Comparison of ENCODE assay signal across 8 cellular contexts in genomic region chr7:1569440-1569832, GRCh38. TPM values are rescaled to one million over a fixed set of nuclear protein-coding genes. Genes with fewer than 3 reads are reported as not detected.
DNase-seq lines count a peak whose midpoint lies in the region; ATAC-seq and TF ChIP-seq lines count a peak whose summit lies in the region.

No MANE protein-coding gene starts in this region.

- no peaks in the 10 kb centered on the region for H3K9me3 Mint-ChIP-seq in activated T-cell treated with anti-CD3 and anti-CD28 coated beads, Interleukin-2, amount 50 U/mL, for 24 hours
- no peaks in the 10 kb centered on the region for H3K9me3 Mint-ChIP-seq in activated T-helper 1 cell treated with anti-CD3 and anti-CD28 coated beads, Interleukin-12 subunit alpha, Interleukin-12 subunit beta, Interleukin-2, Interleukin-4 antibody, amounts not matched to agents 30 ng/mL and 10 ng/mL and 1 ng/mL, durations not matched to agents 14 hours and 24 hours and 36 hours

- H3K4me3 ChIP-seq in kidney epithelial cell (ENCODE audit: low read depth, low read length): peak overlapping the region; percentile 96
- H3K4me3 ChIP-seq in transverse colon: peak overlapping the region; percentile 78 to 91 (median 82)

- TF ChIP-seq CTCF in kidney epithelial cell (IDR thresholded peaks at IDR 0.05; ENCODE audit: insufficient read depth, low read length, poor library complexity, severe bottlenecking) (no peak), transverse colon (IDR thresholded peaks at IDR 0.05) (no peak)

- H3K36me3 ChIP-seq in kidney epithelial cell (ENCODE audit: control insufficient read depth, insufficient read depth, low read length): peaks cover 2% of the 10 kb centered on the region
- no peaks in the 10 kb centered on the region for H3K36me3 ChIP-seq in transverse colon

- H3K27me3 ChIP-seq in kidney epithelial cell (ENCODE audit: control insufficient read depth, insufficient read depth, low read length): no peaks in the 10 kb centered on the region
- H3K27me3 ChIP-seq in transverse colon: no peaks in the 10 kb centered on the region

- H3K27ac Mint-ChIP-seq in activated T-cell treated with anti-CD3 and anti-CD28 coated beads, Interleukin-2, amount 50 U/mL, for 24 hours: peak overlapping the region; percentile 91
- peak overlapping the region; percentile 81 for H3K27ac Mint-ChIP-seq in activated T-helper 1 cell treated with anti-CD3 and anti-CD28 coated beads, Interleukin-12 subunit alpha, Interleukin-12 subunit beta, Interleukin-2, Interleukin-4 antibody, amounts not matched to agents 30 ng/mL and 10 ng/mL and 1 ng/mL, durations not matched to agents 14 hours and 24 hours and 36 hours

- peak overlapping the region; percentile 89 for H3K4me3 Mint-ChIP-seq in activated T-cell treated with anti-CD3 and anti-CD28 coated beads, Interleukin-2, amount 50 U/mL, for 24 hours
- H3K4me3 Mint-ChIP-seq in activated T-helper 1 cell treated with anti-CD3 and anti-CD28 coated beads, Interleukin-12 subunit alpha, Interleukin-12 subunit beta, Interleukin-2, Interleukin-4 antibody, amounts not matched to agents 30 ng/mL and 10 ng/mL and 1 ng/mL, durations not matched to agents 14 hours and 24 hours and 36 hours: peak overlapping the region; percentile 86

- peaks cover 16 to 51% (median 43%) of the 10 kb centered on the region in 4 donors for H3K4me1 ChIP-seq in transverse colon

- in situ Hi-C loops in transverse colon (cut with MboI; ENCODE audit: low pct_ligation_motif_present in 1 of 4, low pct_unique_long_range_greater_than_20kb in 1 of 4, low sequenced_read_pairs in 3 of 4): no loop called here

- H3K36me3 Mint-ChIP-seq in activated T-cell treated with anti-CD3 and anti-CD28 coated beads, Interleukin-2, amount 50 U/mL, for 24 hours (ENCODE audit: low read depth): peaks cover 60% of the 10 kb centered on the region
- peaks cover 24% of the 10 kb centered on the region for H3K36me3 Mint-ChIP-seq in activated T-helper 1 cell treated with anti-CD3 and anti-CD28 coated beads, Interleukin-12 subunit alpha, Interleukin-12 subunit beta, Interleukin-2, Interleukin-4 antibody, amounts not matched to agents 30 ng/mL and 10 ng/mL and 1 ng/mL, durations not matched to agents 14 hours and 24 hours and 36 hours (ENCODE audit: low read depth)

- no peak for DNase-seq in activated T-cell treated with anti-CD3 and anti-CD28 coated beads, Interleukin-2, amount 50 U/mL, for 24 hours
- DNase-seq in activated T-cell treated with anti-CD3 and anti-CD28 coated beads for 4 hours: no peak
- no peak for DNase-seq in activated T-helper 1 cell treated with anti-CD3 and anti-CD28 coated beads, Interleukin-12 subunit alpha, Interleukin-12 subunit beta, Interleukin-2, Interleukin-4 antibody, amounts not matched to agents 30 ng/mL and 10 ng/mL and 1 ng/mL, durations not matched to agents 14 hours and 24 hours and 36 hours (ENCODE audit: low spot score)
- DNase-seq in kidney epithelial cell (ENCODE audit: low read depth): no peak
- no peak for DNase-seq in transverse colon
- DNase-seq in NCI-H2029 treated with DMSO at 0.1 percent for 48 hours (lab: John Stamatoyannopoulos, UW): no peak

- intact Hi-C loops in activated T-helper 1 cell treated with anti-CD3 and anti-CD28 coated beads, Interleukin-12 subunit alpha, Interleukin-12 subunit beta, Interleukin-2, Interleukin-4 antibody, amounts not matched to agents 30 ng/mL and 10 ng/mL and 1 ng/mL, durations not matched to agents 14 hours and 24 hours and 36 hours (cut with micrococcal nuclease): no loop called here
- intact Hi-C loops in transverse colon (cut with DNase I; ENCODE audit: low total_unique reads): no loop called here

- H3K4me1 Mint-ChIP-seq in activated T-cell treated with anti-CD3 and anti-CD28 coated beads, Interleukin-2, amount 50 U/mL, for 24 hours (ENCODE audit: low read depth): peaks cover 42% of the 10 kb centered on the region
- peaks cover 31% of the 10 kb centered on the region for H3K4me1 Mint-ChIP-seq in activated T-helper 1 cell treated with anti-CD3 and anti-CD28 coated beads, Interleukin-12 subunit alpha, Interleukin-12 subunit beta, Interleukin-2, Interleukin-4 antibody, amounts not matched to agents 30 ng/mL and 10 ng/mL and 1 ng/mL, durations not matched to agents 14 hours and 24 hours and 36 hours (ENCODE audit: low read depth)

- no peak for TF ChIP-seq EP300 in transverse colon (IDR thresholded peaks at IDR 0.05; ENCODE audit: low read depth)

- H3K27me3 Mint-ChIP-seq in activated T-cell treated with anti-CD3 and anti-CD28 coated beads, Interleukin-2, amount 50 U/mL, for 24 hours: no peaks in the 10 kb centered on the region
- H3K27me3 Mint-ChIP-seq in activated T-helper 1 cell treated with anti-CD3 and anti-CD28 coated beads, Interleukin-12 subunit alpha, Interleukin-12 subunit beta, Interleukin-2, Interleukin-4 antibody, amounts not matched to agents 30 ng/mL and 10 ng/mL and 1 ng/mL, durations not matched to agents 14 hours and 24 hours and 36 hours (ENCODE audit: insufficient read depth): no peaks in the 10 kb centered on the region

- no peak for TF ChIP-seq POLR2A in transverse colon (IDR thresholded peaks at IDR 0.05)

- 4 to 17% methylated on average over 15 to 26 of the region's 27 CpGs for WGBS in transverse colon (ENCODE audit: low coverage in 1 of 2), 2 donors

- ATAC-seq in HG03108 (IDR thresholded peaks at IDR 0.05; ENCODE audit: unreplicated experiment) (no peak), HG03342 (IDR thresholded peaks at IDR 0.05; ENCODE audit: unreplicated experiment) (no peak)

- no peaks in the 10 kb centered on the region for H3K9me3 ChIP-seq in transverse colon

- H3K27ac ChIP-seq in transverse colon: peak overlapping the region; percentile 93 to 98 (median 97)

RNA-seq across cellular contexts. Expression of gene PSMG3, which starts 0.4 kb away (rescaled TPM):
- 55.7 and 56.0 TPM in 2 replicates for total RNA-seq in activated T-helper 1 cell treated with anti-CD3 and anti-CD28 coated beads, Interleukin-12 subunit alpha, Interleukin-12 subunit beta, Interleukin-2, Interleukin-4 antibody, amounts not matched to agents 30 ng/mL and 10 ng/mL and 1 ng/mL, durations not matched to agents 14 hours and 24 hours and 36 hours
- total RNA-seq in kidney epithelial cell: 73.9 and 79.8 TPM in 2 replicates
- 10 to 100 TPM in 3 of 4 donors, 1 to 10 TPM in 1; 7.1 to 41.9 (median 27.6) TPM for total RNA-seq in transverse colon

RNA-seq across cellular contexts. Expression of gene TMEM184A, which starts 13.4 kb away (rescaled TPM):
- total RNA-seq in activated T-helper 1 cell treated with anti-CD3 and anti-CD28 coated beads, Interleukin-12 subunit alpha, Interleukin-12 subunit beta, Interleukin-2, Interleukin-4 antibody, amounts not matched to agents 30 ng/mL and 10 ng/mL and 1 ng/mL, durations not matched to agents 14 hours and 24 hours and 36 hours: 0.03 TPM in 1 of 2 replicates, not detected in the other
- 5.7 and 5.8 TPM in 2 replicates for total RNA-seq in kidney epithelial cell
- total RNA-seq in transverse colon: 100 to 1,000 TPM in 2 of 4 donors, 10 to 100 TPM in 2; 49.9 to 151 (median 94.1) TPM

RNA-seq across cellular contexts. Expression of gene MAFK, which starts 38.9 kb away (rescaled TPM):
- 48.1 and 51.7 TPM in 2 replicates for total RNA-seq in activated T-helper 1 cell treated with anti-CD3 and anti-CD28 coated beads, Interleukin-12 subunit alpha, Interleukin-12 subunit beta, Interleukin-2, Interleukin-4 antibody, amounts not matched to agents 30 ng/mL and 10 ng/mL and 1 ng/mL, durations not matched to agents 14 hours and 24 hours and 36 hours
- total RNA-seq in kidney epithelial cell (20.1 and 20.4 TPM in 2 replicates), transverse colon (100 to 1,000 TPM in 1 of 4 donors, 10 to 100 TPM in 3; 22.9 to 103 (median 44.0) TPM)
